8 cellular contexts compared by ENCODE assay signal in the genomic region with DNA sequence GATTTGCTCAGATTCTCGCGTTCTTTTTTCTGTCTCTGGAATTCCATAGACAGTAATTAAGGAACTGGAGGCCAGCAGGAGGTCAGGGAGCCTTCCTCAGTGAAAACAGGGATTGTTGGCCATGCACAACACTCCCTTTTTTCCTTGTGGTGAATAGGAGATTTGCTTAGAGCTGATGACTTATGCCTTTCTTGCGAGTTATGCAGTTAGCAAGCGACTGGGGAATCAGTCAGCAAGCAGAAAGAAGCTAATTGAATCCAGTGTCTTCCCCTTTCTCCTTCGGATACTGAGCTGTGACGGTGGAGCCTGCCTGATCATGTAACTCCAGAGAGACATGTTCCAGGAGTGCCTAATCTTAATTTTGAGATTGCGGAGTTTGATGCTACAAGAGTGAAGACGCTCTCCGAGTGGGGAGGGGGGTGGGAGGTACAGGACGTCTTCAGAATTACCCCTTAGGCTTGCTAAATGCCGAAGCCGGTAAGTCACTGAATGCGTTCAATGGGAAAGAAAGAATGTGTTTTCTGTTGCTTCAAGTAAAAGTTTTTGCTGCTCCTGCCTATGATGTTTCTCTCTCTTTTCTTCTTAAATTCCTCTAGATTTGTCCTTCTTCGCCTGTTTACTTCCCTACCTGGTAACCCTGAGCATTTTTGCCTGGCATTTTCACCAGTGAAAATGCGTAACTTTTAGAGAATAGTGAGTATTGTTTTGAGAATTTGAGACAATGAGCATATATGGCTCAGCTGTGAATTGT.
A peak's percentile ranks its signal among the peaks of the same experiment; 100 is the strongest.
DNase-seq lines count a peak whose midpoint lies in the region; ATAC-seq, FAIRE-seq and TF ChIP-seq lines count a peak whose summit lies in the region.

No MANE protein-coding gene starts in this region.

- TF ChIP-seq EP300 in K562 (IDR thresholded peaks at IDR 0.05; ENCODE audit: low read length) (no peak), sigmoid colon (IDR thresholded peaks at IDR 0.05) (no peak)

- FAIRE-seq in K562 (lab: Jason Lieb, UNC), result peak; percentile 71

- H3K4me1 ChIP-seq in GM23338 (ENCODE audit: insufficient read depth) (peaks cover 26% of the 10 kb centered on the region), K562 (replicated peaks in 1 of 2; ENCODE audit: control insufficient read depth in 2 of 2, insufficient read depth in 2 of 2, low read length in 2 of 2) (no peaks in the 10 kb centered on the region), hepatocyte (ENCODE audit: insufficient read depth) (peaks cover 10% of the 10 kb centered on the region), sigmoid colon (peaks cover 0 to 47% (median 36%) of the 10 kb centered on the region in 4 donors)

- H3K9ac ChIP-seq in K562 (ENCODE audit: insufficient read depth in 1 of 2, low read depth in 2 of 2, low read length in 2 of 2), result no peak overlapping the region

- no peaks in the 10 kb centered on the region for H3K36me3 ChIP-seq in GM23338 (ENCODE audit: insufficient read depth)
- H3K36me3 ChIP-seq in K562 (ENCODE audit: control insufficient read depth, insufficient read depth, low read length), result no peaks in the 10 kb centered on the region
- no peaks in the 10 kb centered on the region for H3K36me3 ChIP-seq in hepatocyte (replicated peaks; ENCODE audit: insufficient read depth, low read depth)
- no peaks in the 10 kb centered on the region for H3K36me3 ChIP-seq in sigmoid colon

- H3K36me3 Mint-ChIP-seq in GM23338 (ENCODE audit: low read depth), result no peaks in the 10 kb centered on the region

- POLR2A ChIA-PET in K562 (lab: Yijun Ruan, JAX), result interaction anchor here (0.6 to 1.3 kb wide), 3 partner anchors 33 to 751 kb away, joined by 3 read pairs; no protein-coding TSS in a partner anchor

- H3K27ac ChIP-seq in GM23338 (ENCODE audit: low read depth) (peak overlapping the region; percentile 2), K562 (ENCODE audit: extremely low read depth, low read depth, low read length) (no peak overlapping the region), hepatocyte (peak overlapping the region; percentile 83), sigmoid colon (peak overlapping the region; percentile 79 to 86 (median 82))

- CTCF ChIA-PET in K562 (lab: Yijun Ruan, JAX; ENCODE audit: low intra/inter-chr PET ratio), result no interaction called here

- intact Hi-C loops in K562 (cut with micrococcal nuclease) (no loop called here), sigmoid colon (cut with DNase I) (no loop called here)

- H3K9me2 ChIP-seq in GM23338 (ENCODE audit: insufficient read depth), result no peaks in the 10 kb centered on the region
- no peaks in the 10 kb centered on the region for H3K9me2 ChIP-seq in hepatocyte (replicated peaks; ENCODE audit: insufficient read depth)

- H2AFZ ChIP-seq in GM23338 (no peak overlapping the region), K562 (ENCODE audit: low read depth, low read length) (no peak overlapping the region), hepatocyte (peak overlapping the region; percentile 69)

- DNase-seq in GM23338 (ENCODE audit: low spot score), result peak; percentile 51
- no peak for DNase-seq in K562 (ENCODE audit: extremely low read depth in 1 of 4, low spot score in 3 of 4)
- DNase-seq in hepatocyte (ENCODE audit: low spot score), result peak; percentile 27
- DNase-seq in sigmoid colon, result no peak
- no peak for DNase-seq in NCI-H82 treated with DMSO at 0.1 percent for 48 hours (lab: John Stamatoyannopoulos, UW; ENCODE audit: unreplicated experiment)
- DNase-seq in SW480 (ENCODE audit: low spot score), result no peak
- DNase-seq in ureter (ENCODE audit: low spot score), result no peak
- no peak for DNase-seq in SKM-1 treated with dmso at 0.1 percent for 144 hours (lab: John Stamatoyannopoulos, UW; ENCODE audit: unreplicated experiment)

- H4K20me1 ChIP-seq in GM23338 (replicated peaks; ENCODE audit: insufficient read depth), result 0 out of 2 replicates have a peak, but pooled peaks cover 4% of the 10 kb centered on the region
- H4K20me1 ChIP-seq in K562 (replicated peaks; ENCODE audit: control insufficient read depth, insufficient read depth, low read length), result peaks cover 7% of the 10 kb centered on the region
- H4K20me1 ChIP-seq in hepatocyte (ENCODE audit: insufficient read depth, poor library complexity, severe bottlenecking), result no peaks in the 10 kb centered on the region

- peak overlapping the region; percentile 10 for H3K4me2 ChIP-seq in GM23338
- no peak overlapping the region for H3K4me2 ChIP-seq in K562 (ENCODE audit: insufficient read depth, low read length)
- H3K4me2 ChIP-seq in hepatocyte, result peak overlapping the region; percentile 75

- H3K9me3 ChIP-seq in K562 (replicated peaks; ENCODE audit: control insufficient read depth, insufficient read depth, low read depth, low read length) (no peaks in the 10 kb centered on the region), hepatocyte (ENCODE audit: low read depth) (no peaks in the 10 kb centered on the region), sigmoid colon (no peaks in the 10 kb centered on the region)

- peaks cover 8% of the 10 kb centered on the region for H3K79me2 ChIP-seq in GM23338 (replicated peaks; ENCODE audit: insufficient read depth)
- H3K79me2 ChIP-seq in K562 (ENCODE audit: control insufficient read depth, insufficient read depth, low read length), result no peaks in the 10 kb centered on the region
- no peaks in the 10 kb centered on the region for H3K79me2 ChIP-seq in hepatocyte

- WGBS in K562 (ENCODE audit: insufficient coverage, low coverage, missing lambda C conversion rate), result 3% methylated on average over 15 of the region's 15 CpGs
- 40% methylated on average over 15 of the region's 15 CpGs for WGBS in hepatocyte (ENCODE audit: low lambda C conversion rate, missing lambda C conversion rate)
- 68 to 81% methylated on average over 15 of the region's 15 CpGs for WGBS in sigmoid colon, 2 donors

- in situ Hi-C loops in K562 (cut with MboI), result no loop called here

- no peak overlapping the region for H3K4me3 ChIP-seq in GM23338
- H3K4me3 ChIP-seq in K562, result no peak overlapping the region
- peak overlapping the region; percentile 58 for H3K4me3 ChIP-seq in hepatocyte
- peak overlapping the region; percentile 37 to 49 (median 48) for H3K4me3 ChIP-seq in sigmoid colon

- H3K27me3 Mint-ChIP-seq in GM23338 (ENCODE audit: insufficient read depth, low read depth, poor library complexity), result peaks cover 4% of the 10 kb centered on the region

- no peaks in the 10 kb centered on the region for H3K27me3 ChIP-seq in GM23338 (ENCODE audit: insufficient read depth)
- H3K27me3 ChIP-seq in K562 (ENCODE audit: control insufficient read depth in 2 of 2, insufficient read depth in 2 of 2, low read length in 2 of 2), result peaks cover 52 to 61% of the 10 kb centered on the region in 2 experiments
- no peaks in the 10 kb centered on the region for H3K27me3 ChIP-seq in hepatocyte
- H3K27me3 ChIP-seq in sigmoid colon, result no peaks in the 10 kb centered on the region

- TF ChIP-seq POLR2A in K562 (conservative IDR thresholded peaks at IDR 0.05) (no peak), sigmoid colon (IDR thresholded peaks at IDR 0.05) (peak in 1 of 2 donors; percentile 6)

- ATAC-seq in GM23338 (peak; percentile 47), K562 (no peak)

- H3K4me1 Mint-ChIP-seq in GM23338, result peaks cover 35% of the 10 kb centered on the region

- H3F3A ChIP-seq in GM23338 (replicated peaks; ENCODE audit: low read depth), result no peaks in the 10 kb centered on the region

- no peak for TF ChIP-seq RAD21 in K562 (CRISPR knock-in tag; conservative IDR thresholded peaks at IDR 0.05 in 1 of 2, IDR thresholded peaks at IDR 0.05 in 1 of 2)

- no peaks in the 10 kb centered on the region for H3K9me1 ChIP-seq in K562 (ENCODE audit: control insufficient read depth, insufficient read depth, low read length)

- peak overlapping the region; percentile 66 for H3K27ac Mint-ChIP-seq in GM23338

- BruUV-seq in K562 (replicated peaks; lab: Mats Ljungman, UMichigan), result no TSS peak

- H3K9me3 Mint-ChIP-seq in GM23338, result no peaks in the 10 kb centered on the region

- TF ChIP-seq CTCF in GM23338 (conservative IDR thresholded peaks at IDR 0.05; ENCODE audit: low read depth in 2 of 2) (no peak), K562 (IDR thresholded peaks at IDR 0.05 in 2 of 3, conservative IDR thresholded peaks at IDR 0.05 in 1 of 3; ENCODE audit: insufficient read depth in 2 of 3, low read depth in 1 of 3, low read length in 3 of 3) (no peak), hepatocyte (IDR thresholded peaks at IDR 0.05; ENCODE audit: poor library complexity) (no peak), sigmoid colon (IDR thresholded peaks at IDR 0.05) (no peak)

- H3K4me3 Mint-ChIP-seq in GM23338, result 0 out of 3 replicates have a peak overlapping the region, but pooled peaks have one; percentile 5

TF ChIP-seq in GM23338, 12 proteins besides CTCF, POLR2A, EP300 and RAD21 (continues in another document):
- no peak for TF ChIP-seq ZNF114 (CRISPR knock-in tag; IDR thresholded peaks at IDR 0.05)

TF ChIP-seq in K562, 482 proteins besides CTCF, POLR2A, EP300 and RAD21:
- no peak for TF ChIP-seq HSF4 (CRISPR knock-in tag; IDR thresholded peaks at IDR 0.05; ENCODE audit: borderline replicate concordance)
- TF ChIP-seq GTF2B (IDR thresholded peaks at IDR 0.05; ENCODE audit: extremely low read depth, insufficient read length), result no peak
- TF ChIP-seq SMC3 (conservative IDR thresholded peaks at IDR 0.05; ENCODE audit: insufficient read depth, low read depth, low read length), result no peak
- TF ChIP-seq NFATC3 (IDR thresholded peaks at IDR 0.05), result no peak
- TF ChIP-seq SETDB1 (IDR thresholded peaks at IDR 0.05; ENCODE audit: low read length), result no peak

Comparison
In these comparisons a context has a peak if more than half of its experiments do, and no peak if none do; other contexts are left out.
1. DNase-seq: peak in GM23338 (single experiment) and hepatocyte (single experiment); none in K562 (0 of 4), sigmoid colon (single experiment), NCI-H82 treated with DMSO at 0.1 percent for 48 hours (single experiment), SW480 (single experiment), ureter (single experiment) and SKM-1 treated with dmso at 0.1 percent for 144 hours (single experiment).
2. H3K4me3 ChIP-seq: peak in hepatocyte (single experiment) and sigmoid colon (4 of 4); none in GM23338 (single experiment) and K562 (single experiment).